Comparison of ENCODE assay signal across 10 cellular contexts in genomic region chr2:197279997-197280756, GRCh38. TPM values are rescaled to one million over a fixed set of nuclear protein-coding genes. Genes with fewer than 3 reads are reported as not detected.
DNase-seq lines count a peak whose midpoint lies in the region; ATAC-seq and TF ChIP-seq lines count a peak whose summit lies in the region.
"Had no signal": no experiment of that assay in that cellular context is flagged by ENCODE, and none has a peak within 500 bp of the region (broad histone marks: within the 10 kb centered on the region; RNA-seq: fewer than 3 reads in every experiment).

No MANE protein-coding gene starts in this region.

- no peaks in the 10 kb centered on the region for H3K79me2 ChIP-seq in PC-9 (ENCODE audit: low read depth)

- peaks cover 61 to 67% of the 10 kb centered on the region in 2 experiments for H3K4me1 ChIP-seq in neutrophil (ENCODE audit: control insufficient read depth in 1 of 2, insufficient read depth in 1 of 2, low read depth in 1 of 2, low read length in 1 of 2)
- H3K4me1 ChIP-seq in PC-9 (replicated peaks; ENCODE audit: insufficient read depth), result no peaks in the 10 kb centered on the region

- H3K9me3 ChIP-seq in neutrophil, result no peaks in the 10 kb centered on the region
- H3K9me3 ChIP-seq in PC-9 (ENCODE audit: insufficient read depth, low read depth), result no peaks in the 10 kb centered on the region

- BruUV-seq in PC-9 (replicated peaks; lab: Mats Ljungman, UMichigan), result no TSS peak

- CTCF ChIA-PET in PC-9 (lab: Charles Lee), result no interaction called here

- POLR2A ChIA-PET in PC-9 (lab: Charles Lee; ENCODE audit: unreplicated experiment), result no interaction called here

- H3K27ac ChIP-seq in neutrophil (peak overlapping the region; percentile 78), PC-9 (no peak overlapping the region)

- no peak overlapping the region for H2AFZ ChIP-seq in PC-9

- TF ChIP-seq CTCF in neutrophil (IDR thresholded peaks at IDR 0.05) (no peak), PC-9 (conservative IDR thresholded peaks at IDR 0.05) (no peak)

- no peak overlapping the region for H3K4me3 ChIP-seq in neutrophil (ENCODE audit: low read depth in 1 of 2, low read length in 1 of 2)
- H3K4me3 ChIP-seq in PC-9, result no peak overlapping the region

- ATAC-seq in GM18870 (IDR thresholded peaks at IDR 0.05; ENCODE audit: unreplicated experiment) (peak; percentile 43), HG03342 (IDR thresholded peaks at IDR 0.05; ENCODE audit: unreplicated experiment) (peak; percentile 46), HG02973 (IDR thresholded peaks at IDR 0.05; ENCODE audit: unreplicated experiment) (no peak), GM18502 (IDR thresholded peaks at IDR 0.05; ENCODE audit: poor library complexity, unreplicated experiment) (no peak)

- intact Hi-C loops in PC-9 (cut with micrococcal nuclease; ENCODE audit: unreplicated experiment), result no loop called here

- no peaks in the 10 kb centered on the region for H3K27me3 ChIP-seq in neutrophil
- H3K27me3 ChIP-seq in PC-9 (ENCODE audit: insufficient read depth, low read depth), result peaks cover 3% of the 10 kb centered on the region; the same call in 1 of the 2 replicates

- DNase-seq in amniotic epithelial cell (ENCODE audit: low read depth) (peak; percentile 55), PC-9 (no peak)
- DNase-seq: H9, kidney glomerular epithelial cell, NCI-H82 had no signal

- no peaks in the 10 kb centered on the region for H3F3A ChIP-seq in PC-9 (ENCODE audit: insufficient read depth, low read depth)

- no peak overlapping the region for H3K4me2 ChIP-seq in PC-9

- H3K36me3 ChIP-seq in neutrophil, result no peaks in the 10 kb centered on the region
- H3K36me3 ChIP-seq in PC-9 (ENCODE audit: low read depth), result no peaks in the 10 kb centered on the region

- H3K9me2 ChIP-seq in PC-9 (ENCODE audit: insufficient read depth), result no peaks in the 10 kb centered on the region

- no peaks in the 10 kb centered on the region for H4K20me1 ChIP-seq in PC-9 (ENCODE audit: insufficient read depth)

RNA-seq across cellular contexts. Expression of gene ANKRD44, which starts 30.4 kb away (rescaled TPM):
- total RNA-seq in PC-9 (2021), result 1.7 and 3.4 TPM in 2 replicates

Comparison
In these comparisons a context has a peak if more than half of its experiments do, and no peak if none do; other contexts are left out.
1. ATAC-seq: peak in GM18870 (single experiment) and HG03342 (single experiment); none in HG02973 (single experiment) and GM18502 (single experiment).